ENCODE assay signal across 28 cellular contexts in the genomic region with DNA sequence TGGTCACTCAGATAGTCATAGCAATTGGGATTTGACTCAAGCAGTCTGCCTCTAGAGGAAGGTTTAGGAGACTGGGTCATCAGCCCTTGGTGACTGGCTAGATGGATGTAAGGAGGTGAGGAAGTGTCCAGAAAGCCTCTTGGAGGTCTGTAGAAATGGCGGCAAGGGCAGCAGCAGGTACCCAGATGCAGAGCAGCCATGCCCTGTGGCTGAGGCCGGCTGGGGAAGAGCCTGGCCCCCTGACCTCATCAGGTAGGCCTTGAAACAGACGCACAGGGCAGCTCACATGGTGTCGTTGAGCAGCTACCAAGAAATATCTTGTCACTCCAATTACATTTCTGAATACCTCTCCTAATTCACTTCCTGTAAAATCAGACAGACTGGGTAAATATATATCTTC.
DNase-seq lines count a peak whose midpoint lies in the region; ATAC-seq and TF ChIP-seq lines count a peak whose summit lies in the region.
"Had no signal": no experiment of that assay in that cellular context is flagged by ENCODE, and none has a peak within 500 bp of the region (broad histone marks: within the 10 kb centered on the region; RNA-seq: fewer than 3 reads in every experiment).

No MANE protein-coding gene starts in this region.

- H3K9me3 Mint-ChIP-seq in activated naive CD8-positive, alpha-beta T cell treated with anti-CD3 and anti-CD28 coated beads, Interleukin-2, amount 10 ng/mL, durations not matched to agents 7 days and 5 days, result no peaks in the 10 kb centered on the region
- no peaks in the 10 kb centered on the region for H3K9me3 Mint-ChIP-seq in activated naive CD8-positive, alpha-beta T cell treated with anti-CD3 and anti-CD28 coated beads for 36 hours
- peaks cover 7% of the 10 kb centered on the region for H3K9me3 Mint-ChIP-seq in glutamatergic neuron (ENCODE audit: unreplicated experiment)
- H3K9me3 Mint-ChIP-seq: activated CD8-positive, alpha-beta T cell treated with anti-CD3 and anti-CD28 coated beads for 36 hours; GM23338; nephron progenitor cell; stimulated activated naive CD8-positive, alpha-beta T cell treated with anti-CD3 and anti-CD28 coated beads, Interleukin-15, amount 100 ng/mL, for 72 hours had no signal

- DNase-seq in activated naive CD8-positive, alpha-beta T cell treated with anti-CD3 and anti-CD28 coated beads, Interleukin-2, amount 10 ng/mL, durations not matched to agents 7 days and 5 days, result peak; percentile 9
- DNase-seq in activated naive CD8-positive, alpha-beta T cell treated with anti-CD3 and anti-CD28 coated beads for 36 hours, result no peak
- DNase-seq in RKO (ENCODE audit: low spot score), result peak; percentile 31
- DNase-seq in glutamatergic neuron, result peak; percentile 10
- DNase-seq in transverse colon, result peak; percentile 3
- DNase-seq in HPDE6-E6E7 (ENCODE audit: extremely low spot score), result no peak
- DNase-seq in stimulated activated CD4-positive, alpha-beta T cell treated with anti-CD3 and anti-CD28 coated beads, Interleukin-2, amount 100 ng/mL, for 24 hours, result no peak
- DNase-seq: activated CD4-positive, alpha-beta T cell treated with anti-CD3 and anti-CD28 coated beads for 1 hour; activated CD8-positive, alpha-beta T cell treated with anti-CD3 and anti-CD28 coated beads for 36 hours; activated naive CD4-positive, alpha-beta T cell; adrenal gland; DMS153; KBM-7; NCI-H1105 treated with DMSO at 0.1 percent for 48 hours; NCI-H2029 treated with DMSO at 0.1 percent for 48 hours; NCI-H526 treated with DMSO at 0.1 percent for 48 hours; nephron progenitor cell; NK-92 treated with Interleukin-12 subunit alpha and Interleukin-12 subunit beta, amount 100 ng/mL, for 24 hours; PC-3; stimulated activated naive CD8-positive, alpha-beta T cell treated with anti-CD3 and anti-CD28 coated beads, Interleukin-15, amount 100 ng/mL, for 72 hours had no signal

- in situ Hi-C loops in transverse colon (cut with MboI; ENCODE audit: low pct_ligation_motif_present in 1 of 4, low pct_unique_long_range_greater_than_20kb in 1 of 4, low sequenced_read_pairs in 3 of 4), result no loop called here

- no peak overlapping the region for H3K27ac ChIP-seq in transverse colon
- H3K27ac ChIP-seq: adrenal gland, BLaER1, body of pancreas, gastroesophageal sphincter, hepatocyte had no signal

- H3K27ac Mint-ChIP-seq in activated naive CD8-positive, alpha-beta T cell treated with anti-CD3 and anti-CD28 coated beads, Interleukin-2, amount 10 ng/mL, durations not matched to agents 7 days and 5 days, result no peak overlapping the region
- no peak overlapping the region for H3K27ac Mint-ChIP-seq in activated naive CD8-positive, alpha-beta T cell treated with anti-CD3 and anti-CD28 coated beads for 36 hours
- no peak overlapping the region for H3K27ac Mint-ChIP-seq in glutamatergic neuron (ENCODE audit: unreplicated experiment)
- H3K27ac Mint-ChIP-seq: activated CD8-positive, alpha-beta T cell treated with anti-CD3 and anti-CD28 coated beads for 36 hours; GM23338; nephron progenitor cell; stimulated activated naive CD8-positive, alpha-beta T cell treated with anti-CD3 and anti-CD28 coated beads, Interleukin-15, amount 100 ng/mL, for 72 hours had no signal

- no peaks in the 10 kb centered on the region for H3K9me3 ChIP-seq in transverse colon
- H3K9me3 ChIP-seq: adrenal gland, BLaER1, body of pancreas, gastroesophageal sphincter had no signal

- no peaks in the 10 kb centered on the region for H3K36me3 Mint-ChIP-seq in activated naive CD8-positive, alpha-beta T cell treated with anti-CD3 and anti-CD28 coated beads, Interleukin-2, amount 10 ng/mL, durations not matched to agents 7 days and 5 days
- no peaks in the 10 kb centered on the region for H3K36me3 Mint-ChIP-seq in activated naive CD8-positive, alpha-beta T cell treated with anti-CD3 and anti-CD28 coated beads for 36 hours
- no peaks in the 10 kb centered on the region for H3K36me3 Mint-ChIP-seq in glutamatergic neuron (ENCODE audit: unreplicated experiment)

- TF ChIP-seq CTCF in glutamatergic neuron (IDR thresholded peaks at IDR 0.05; ENCODE audit: partially characterized antibody, unreplicated experiment) (no peak), transverse colon (IDR thresholded peaks at IDR 0.05) (no peak)

- TF ChIP-seq POLR2A in transverse colon (IDR thresholded peaks at IDR 0.05), result no peak

- H3K4me3 Mint-ChIP-seq in activated naive CD8-positive, alpha-beta T cell treated with anti-CD3 and anti-CD28 coated beads, Interleukin-2, amount 10 ng/mL, durations not matched to agents 7 days and 5 days, result no peak overlapping the region
- H3K4me3 Mint-ChIP-seq in activated naive CD8-positive, alpha-beta T cell treated with anti-CD3 and anti-CD28 coated beads for 36 hours, result no peak overlapping the region
- H3K4me3 Mint-ChIP-seq in glutamatergic neuron (ENCODE audit: unreplicated experiment), result no peak overlapping the region
- H3K4me3 Mint-ChIP-seq: activated CD8-positive, alpha-beta T cell treated with anti-CD3 and anti-CD28 coated beads for 36 hours; GM23338; nephron progenitor cell; stimulated activated naive CD8-positive, alpha-beta T cell treated with anti-CD3 and anti-CD28 coated beads, Interleukin-15, amount 100 ng/mL, for 72 hours had no signal

- WGBS in transverse colon (ENCODE audit: low coverage in 1 of 2), 2 donors, result 89% methylated on average over 4 of the region's 4 CpGs; no CpG with 5 or more reads in 1 of the 2 donors

- no peaks in the 10 kb centered on the region for H3K4me1 ChIP-seq in transverse colon
- H3K4me1 ChIP-seq: adrenal gland, body of pancreas, gastroesophageal sphincter had no signal

- peaks cover 5% of the 10 kb centered on the region for H3K27me3 Mint-ChIP-seq in activated naive CD8-positive, alpha-beta T cell treated with anti-CD3 and anti-CD28 coated beads, Interleukin-2, amount 10 ng/mL, durations not matched to agents 7 days and 5 days
- H3K27me3 Mint-ChIP-seq in activated naive CD8-positive, alpha-beta T cell treated with anti-CD3 and anti-CD28 coated beads for 36 hours, result peaks cover under 1% of the 10 kb centered on the region
- H3K27me3 Mint-ChIP-seq in glutamatergic neuron (ENCODE audit: unreplicated experiment), result peaks cover 4% of the 10 kb centered on the region
- H3K27me3 Mint-ChIP-seq: activated CD8-positive, alpha-beta T cell treated with anti-CD3 and anti-CD28 coated beads for 36 hours had no signal

- peaks cover 6% of the 10 kb centered on the region for H3K4me1 Mint-ChIP-seq in activated naive CD8-positive, alpha-beta T cell treated with anti-CD3 and anti-CD28 coated beads, Interleukin-2, amount 10 ng/mL, durations not matched to agents 7 days and 5 days
- H3K4me1 Mint-ChIP-seq in activated naive CD8-positive, alpha-beta T cell treated with anti-CD3 and anti-CD28 coated beads for 36 hours, result peaks cover 8% of the 10 kb centered on the region
- H3K4me1 Mint-ChIP-seq in glutamatergic neuron (ENCODE audit: low read depth, unreplicated experiment), result peaks cover 19% of the 10 kb centered on the region

- intact Hi-C loops in transverse colon (cut with DNase I; ENCODE audit: low total_unique reads), result no loop called here

- no peaks in the 10 kb centered on the region for H3K36me3 ChIP-seq in transverse colon
- H3K36me3 ChIP-seq: adrenal gland, BLaER1, gastroesophageal sphincter had no signal

- no peaks in the 10 kb centered on the region for H3K27me3 ChIP-seq in transverse colon
- H3K27me3 ChIP-seq: adrenal gland, body of pancreas, hepatocyte had no signal

- no peak overlapping the region for H3K4me3 ChIP-seq in transverse colon
- H3K4me3 ChIP-seq: adrenal gland, BLaER1, body of pancreas, gastroesophageal sphincter, GM23338, hepatocyte, lung had no signal

- ATAC-seq in activated naive CD8-positive, alpha-beta T cell treated with anti-CD3 and anti-CD28 coated beads, Interleukin-2, amount 10 ng/mL, durations not matched to agents 7 days and 5 days (ENCODE audit: low read depth), result no peak
- ATAC-seq in HG02970 (IDR thresholded peaks at IDR 0.05; ENCODE audit: low FRiP score, unreplicated experiment), result no peak
- ATAC-seq: activated CD8-positive, alpha-beta T cell treated with anti-CD3 and anti-CD28 coated beads for 36 hours; body of pancreas; gastroesophageal sphincter; GM23338; PC-3; Right ventricle myocardium inferior; stimulated activated naive CD8-positive, alpha-beta T cell treated with anti-CD3 and anti-CD28 coated beads, Interleukin-15, amount 100 ng/mL, for 72 hours had no signal

- POLR2A ChIA-PET in activated naive CD8-positive, alpha-beta T cell treated with anti-CD3 and anti-CD28 coated beads, Interleukin-2, amount 10 ng/mL, durations not matched to agents 7 days and 5 days (lab: Charles Lee), result no interaction called here

- no peak for TF ChIP-seq EP300 in transverse colon (IDR thresholded peaks at IDR 0.05; ENCODE audit: low read depth)

Comparison
In these comparisons a context has a peak if more than half of its experiments do, and no peak if none do; other contexts are left out.
1. DNase-seq: peak in activated naive CD8-positive, alpha-beta T cell treated with anti-CD3 and anti-CD28 coated beads, Interleukin-2, amount 10 ng/mL, durations not matched to agents 7 days and 5 days (single experiment), RKO (single experiment), glutamatergic neuron (single experiment) and transverse colon (single experiment); none in activated naive CD8-positive, alpha-beta T cell treated with anti-CD3 and anti-CD28 coated beads for 36 hours (single experiment), HPDE6-E6E7 (single experiment) and stimulated activated CD4-positive, alpha-beta T cell treated with anti-CD3 and anti-CD28 coated beads, Interleukin-2, amount 100 ng/mL, for 24 hours (0 of 2).